In genomic region chr20:18388860-18389259, GRCh38 we compare ENCODE assay signal across 11 cellular contexts.
DNase-seq lines count a peak whose midpoint lies in the region; ATAC-seq and TF ChIP-seq lines count a peak whose summit lies in the region.
"Had no signal": no experiment of that assay in that cellular context is flagged by ENCODE, and none has a peak within 500 bp of the region (broad histone marks: within the 10 kb centered on the region; RNA-seq: fewer than 3 reads in every experiment).

No MANE protein-coding gene starts in this region.

- H3K4me3 ChIP-seq in AG04449 (ENCODE audit: low read depth, low read length) = no peak overlapping the region
- H3K4me3 ChIP-seq: cardiac muscle cell had no signal

- DNase-seq in AG04449 (ENCODE audit: low read depth, low spot score) (peak; percentile 31), HT1080 (ENCODE audit: low read depth) (peak; percentile 70), amniotic epithelial cell (ENCODE audit: low read depth) (peak; percentile 92), hepatic stellate cell (ENCODE audit: low spot score) (peak; percentile 50), left colon (no peak), NCI-H69 (lab: John Stamatoyannopoulos, UW) (no peak)
- DNase-seq in stimulated activated naive CD8-positive, alpha-beta T cell treated with anti-CD3 and anti-CD28 coated beads, Interleukin-15, Interleukin-2, amounts not matched to agents 100 U/mL and 50 U/mL, for 24 hours = no peak
- DNase-seq: endodermal cell, NCI-H2081 treated with DMSO at 0.1 percent for 48 hours had no signal

- POLR2A ChIA-PET in AG04449 (lab: Yijun Ruan, JAX) = no interaction called here

- intact Hi-C loops in left colon (cut with DNase I, micrococcal nuclease) = no loop called here

- no peak for ATAC-seq in left colon
- no peak for ATAC-seq in HG03521 (IDR thresholded peaks at IDR 0.05; ENCODE audit: unreplicated experiment)
- no peak for ATAC-seq in stimulated activated naive CD8-positive, alpha-beta T cell treated with anti-CD3 and anti-CD28 coated beads, Interleukin-15, Interleukin-2, amounts not matched to agents 100 U/mL and 50 U/mL, for 24 hours

- CTCF ChIA-PET in AG04449 (lab: Yijun Ruan, JAX) = interaction anchor here (0.8 kb wide), 1 partner anchor 972 kb away, joined by 3 read pairs; no protein-coding TSS in a partner anchor

- no peak for TF ChIP-seq CTCF in AG04449 (IDR thresholded peaks at IDR 0.05; ENCODE audit: insufficient read depth, low read length, missing control alignments)

Comparison
In these comparisons a context has a peak if more than half of its experiments do, and no peak if none do; other contexts are left out.
1. DNase-seq: peak in AG04449 (single experiment), HT1080 (single experiment), amniotic epithelial cell (single experiment) and hepatic stellate cell (single experiment); none in left colon (0 of 2), NCI-H69 (single experiment) and stimulated activated naive CD8-positive, alpha-beta T cell treated with anti-CD3 and anti-CD28 coated beads, Interleukin-15, Interleukin-2, amounts not matched to agents 100 U/mL and 50 U/mL, for 24 hours (single experiment).